Comparison of ENCODE assay signal across 8 cellular contexts in the genomic region with DNA sequence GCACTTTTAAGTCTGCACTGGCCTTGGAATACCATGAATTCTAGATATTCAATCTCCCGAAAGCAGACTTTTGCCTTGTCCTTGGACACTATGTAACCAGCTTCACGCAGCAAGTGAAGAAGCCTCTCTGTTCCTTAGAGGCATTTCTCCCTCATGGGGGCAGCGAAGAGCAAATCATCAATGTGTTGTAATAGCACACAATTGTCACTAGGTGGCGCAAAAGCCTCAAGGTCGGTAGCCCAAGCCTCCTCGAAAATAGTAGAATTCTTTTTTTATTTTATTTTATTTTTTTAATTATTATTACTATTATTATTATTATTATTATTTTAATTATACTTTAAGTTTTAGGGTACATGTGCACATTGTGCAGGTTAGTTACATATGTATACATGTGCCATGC.
DNase-seq lines count a peak whose midpoint lies in the region; ATAC-seq, FAIRE-seq and TF ChIP-seq lines count a peak whose summit lies in the region.
"Not testable (repeated sequence)": the region's sequence is repeated elsewhere in the genome, so short reads cannot be mapped to it uniquely, and the experiment has no call there.

No MANE protein-coding gene starts in this region.

- intact Hi-C loops in sigmoid colon (cut with DNase I), result not testable (repeated sequence)

- in situ Hi-C loops in brain microvascular endothelial cell (cut with HindIII; ENCODE audit: low pct_ligation_motif_present, low sequenced_read_pairs), result not testable (repeated sequence)

- not testable (repeated sequence) for H3K4me1 ChIP-seq in sigmoid colon

- DNase-seq in AG09309 (ENCODE audit: low read depth) (peak; percentile 17), NCI-H2107 treated with DMSO at 0.1 percent for 48 hours (lab: John Stamatoyannopoulos, UW; ENCODE audit: unreplicated experiment) (peak; percentile 19), brain microvascular endothelial cell (peak; percentile 36), hepatic stellate cell (ENCODE audit: low spot score) (peak; percentile 48)
- DNase-seq in sigmoid colon, result not testable (repeated sequence)

- not testable (repeated sequence) for H3K9me3 ChIP-seq in sigmoid colon

- TF ChIP-seq EP300 in sigmoid colon (IDR thresholded peaks at IDR 0.05), result not testable (repeated sequence)

- 4 to 15% methylated on average over 6 of the region's 6 CpGs for WGBS in sigmoid colon, 2 donors

- TF ChIP-seq CTCF in AG09309 (IDR thresholded peaks at IDR 0.05; ENCODE audit: control insufficient read depth, insufficient read depth, low read depth, low read length, missing control alignments) (peak; percentile 91), brain microvascular endothelial cell (IDR thresholded peaks at IDR 0.05; ENCODE audit: low read depth, low read length, missing control alignments) (peak; percentile 77), sigmoid colon (IDR thresholded peaks at IDR 0.05) (peak; percentile 38 to 86 (median 62))

- H3K4me3 ChIP-seq in AG09309 (ENCODE audit: control insufficient read depth, low read depth, low read length); brain microvascular endothelial cell (ENCODE audit: low read depth, low read length); sigmoid colon: not testable (repeated sequence)

- H3K36me3 ChIP-seq in brain microvascular endothelial cell (replicated peaks); sigmoid colon: not testable (repeated sequence)

- ATAC-seq in GM18502 (IDR thresholded peaks at IDR 0.05; ENCODE audit: poor library complexity, unreplicated experiment) (peak; percentile 74), HG03175 (IDR thresholded peaks at IDR 0.05; ENCODE audit: unreplicated experiment) (peak; percentile 53)

- not testable (repeated sequence) for TF ChIP-seq POLR2A in sigmoid colon (IDR thresholded peaks at IDR 0.05)

- peak; percentile 97 for FAIRE-seq in TTC549 (lab: Jason Lieb, UNC)

- not testable (repeated sequence) for H3K27me3 ChIP-seq in brain microvascular endothelial cell (replicated peaks); sigmoid colon

- H3K27ac ChIP-seq in brain microvascular endothelial cell, sigmoid colon: not testable (repeated sequence)
